In genomic region chr2:73985318-73986084, GRCh38 we compare ENCODE assay signal across 1 cellular context.
TF ChIP-seq lines count a peak whose summit lies in the region.

No MANE protein-coding gene starts in this region.

TF ChIP-seq in K562, 482 proteins besides CTCF, POLR2A, EP300 and RAD21 (continued from another document and continues in another):
- peak; percentile 35 for TF ChIP-seq MGA (IDR thresholded peaks at IDR 0.05)
- no peak for TF ChIP-seq E2F4 (CRISPR knock-in tag; IDR thresholded peaks at IDR 0.05; ENCODE audit: low read depth)
- peak; percentile 29; the same call in 1 of the 2 replicates for TF ChIP-seq PHF8 (IDR thresholded peaks at IDR 0.05; ENCODE audit: borderline replicate concordance, low read length)
- TF ChIP-seq FUS (optimal IDR thresholded peaks at IDR 0.05; ENCODE audit: low read depth, low read length), result no peak
- TF ChIP-seq ZNF79 (CRISPR knock-in tag; IDR thresholded peaks at IDR 0.05; ENCODE audit: low read depth), result no peak
- peak in 1 of 2 experiments; percentile 30 for TF ChIP-seq E2F6 (IDR thresholded peaks at IDR 0.05; ENCODE audit: borderline replicate concordance in 1 of 2, extremely low read depth in 1 of 2, insufficient read depth in 1 of 2, insufficient read length in 1 of 2, low read depth in 1 of 2, low read length in 1 of 2, poor library complexity in 1 of 2, severe bottlenecking in 1 of 2)
- no peak for TF ChIP-seq TAF1 (IDR thresholded peaks at IDR 0.05; ENCODE audit: control insufficient read depth, extremely low read depth, insufficient read depth, low read length, severe bottlenecking)
- no peak for TF ChIP-seq ZNF280A (IDR thresholded peaks at IDR 0.05; ENCODE audit: low read depth, partially characterized antibody)
- TF ChIP-seq BCLAF1 (IDR thresholded peaks at IDR 0.05; ENCODE audit: borderline replicate concordance in 1 of 2, control insufficient read depth in 1 of 2, low read depth in 2 of 2, low read length in 1 of 2), result no peak
- peak; percentile 30 for TF ChIP-seq TBP (optimal IDR thresholded peaks at IDR 0.05; ENCODE audit: low read depth, low read length)
- TF ChIP-seq CCNT2 (IDR thresholded peaks at IDR 0.05; ENCODE audit: borderline replicate concordance, extremely low read depth, insufficient read length, low read depth, low read length), result peak; percentile 4
- peak; percentile 97 for TF ChIP-seq SPI1 (IDR thresholded peaks at IDR 0.05; ENCODE audit: borderline replicate concordance, low read depth, low read length)
- no peak for TF ChIP-seq JUNB (CRISPR knock-in tag; conservative IDR thresholded peaks at IDR 0.05)
- 0 out of 2 replicates have a peak, but pooled peaks have one; percentile 21 for TF ChIP-seq C11orf30 (IDR thresholded peaks at IDR 0.05; ENCODE audit: low read depth)
- peak; percentile 41 for TF ChIP-seq NKRF (IDR thresholded peaks at IDR 0.05; ENCODE audit: borderline replicate concordance)
- TF ChIP-seq ZNF354B (CRISPR knock-in tag; IDR thresholded peaks at IDR 0.05), result no peak
- TF ChIP-seq MBD1 (CRISPR knock-in tag; IDR thresholded peaks at IDR 0.05), result no peak
- no peak for TF ChIP-seq MIER1 (IDR thresholded peaks at IDR 0.05; ENCODE audit: low read depth)
- 0 out of 2 replicates have a peak, but pooled peaks have one; percentile 30 for TF ChIP-seq ZEB2 (IDR thresholded peaks at IDR 0.05)
- TF ChIP-seq SMAD4 (CRISPR knock-in tag; conservative IDR thresholded peaks at IDR 0.05), result peak; percentile 15; the same call in 1 of the 2 replicates
- TF ChIP-seq PREB (CRISPR knock-in tag; IDR thresholded peaks at IDR 0.05), result no peak
- TF ChIP-seq ID3 (CRISPR knock-in tag; IDR thresholded peaks at IDR 0.05), result no peak
- no peak for TF ChIP-seq ID3 (tag; IDR thresholded peaks at IDR 0.05)
- no peak for TF ChIP-seq KLF13 (tag; IDR thresholded peaks at IDR 0.05; ENCODE audit: borderline replicate concordance, low read depth)
- TF ChIP-seq RB1 (IDR thresholded peaks at IDR 0.05; ENCODE audit: low read depth), result 0 out of 2 replicates have a peak, but pooled peaks have one; percentile 25
- TF ChIP-seq ARID1B (IDR thresholded peaks at IDR 0.05), result no peak
- peak in 1 of 3 experiments; percentile 38 for TF ChIP-seq YY1 (IDR thresholded peaks at IDR 0.05; ENCODE audit: borderline replicate concordance in 1 of 3, control insufficient read depth in 1 of 3, extremely low read depth in 1 of 3, insufficient read depth in 3 of 3, insufficient read length in 1 of 3, insufficient replicate concordance in 2 of 3, low read depth in 1 of 3, low read length in 2 of 3)
- TF ChIP-seq SUPT5H (IDR thresholded peaks at IDR 0.05), result no peak
- TF ChIP-seq ZNF174 (CRISPR knock-in tag; IDR thresholded peaks at IDR 0.05), result no peak
- TF ChIP-seq KDM5B (IDR thresholded peaks at IDR 0.05; ENCODE audit: insufficient replicate concordance, low read depth, low read length), result peak; percentile 40
- no peak for TF ChIP-seq ZNF589 (CRISPR knock-in tag; IDR thresholded peaks at IDR 0.05; ENCODE audit: low read depth)
